Comparison of ENCODE assay signal across 1 cellular context in the genomic region with DNA sequence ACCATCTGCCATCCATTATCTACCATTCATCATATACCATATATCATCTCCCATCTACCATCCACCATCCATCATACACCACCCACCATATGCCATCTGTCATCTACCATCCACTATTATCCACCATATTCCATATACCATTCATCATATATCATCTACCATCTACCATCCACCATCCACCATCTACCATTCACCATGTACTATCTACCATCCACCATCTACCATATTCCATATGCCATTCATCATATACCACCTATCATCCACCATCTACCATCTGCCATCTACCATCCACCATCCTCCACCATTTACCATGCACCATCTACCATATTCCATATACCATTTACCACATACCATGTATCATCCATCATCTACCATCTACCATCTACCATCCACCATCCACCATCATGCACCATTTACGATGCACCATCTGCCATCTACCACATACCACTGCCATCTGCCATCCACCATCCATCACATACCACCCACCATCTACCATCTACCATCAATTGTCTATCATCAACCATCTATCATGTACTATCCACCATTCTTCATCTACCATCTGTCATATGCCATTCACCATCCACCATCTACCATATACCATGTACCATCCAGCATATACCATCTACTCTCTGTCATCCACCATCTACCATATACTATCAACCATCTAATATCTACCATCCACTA.
A peak's percentile ranks its signal among the peaks of the same experiment; 100 is the strongest.
TF ChIP-seq lines count a peak whose summit lies in the region.

No MANE protein-coding gene starts in this region.

TF ChIP-seq in HEK293, 187 proteins besides CTCF, POLR2A, EP300 and RAD21 (continued from another document):
- TF ChIP-seq, protein P1, sequence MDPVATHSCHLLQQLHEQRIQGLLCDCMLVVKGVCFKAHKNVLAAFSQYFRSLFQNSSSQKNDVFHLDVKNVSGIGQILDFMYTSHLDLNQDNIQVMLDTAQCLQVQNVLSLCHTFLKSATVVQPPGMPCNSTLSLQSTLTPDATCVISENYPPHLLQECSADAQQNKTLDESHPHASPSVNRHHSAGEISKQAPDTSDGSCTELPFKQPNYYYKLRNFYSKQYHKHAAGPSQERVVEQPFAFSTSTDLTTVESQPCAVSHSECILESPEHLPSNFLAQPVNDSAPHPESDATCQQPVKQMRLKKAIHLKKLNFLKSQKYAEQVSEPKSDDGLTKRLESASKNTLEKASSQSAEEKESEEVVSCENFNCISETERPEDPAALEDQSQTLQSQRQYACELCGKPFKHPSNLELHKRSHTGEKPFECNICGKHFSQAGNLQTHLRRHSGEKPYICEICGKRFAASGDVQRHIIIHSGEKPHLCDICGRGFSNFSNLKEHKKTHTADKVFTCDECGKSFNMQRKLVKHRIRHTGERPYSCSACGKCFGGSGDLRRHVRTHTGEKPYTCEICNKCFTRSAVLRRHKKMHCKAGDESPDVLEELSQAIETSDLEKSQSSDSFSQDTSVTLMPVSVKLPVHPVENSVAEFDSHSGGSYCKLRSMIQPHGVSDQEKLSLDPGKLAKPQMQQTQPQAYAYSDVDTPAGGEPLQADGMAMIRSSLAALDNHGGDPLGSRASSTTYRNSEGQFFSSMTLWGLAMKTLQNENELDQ (tag by site-specific recombination; IDR thresholded peaks at IDR 0.05; ENCODE audit: low read depth) = no peak
- no peak for TF ChIP-seq ZBTB10 (tag by site-specific recombination; IDR thresholded peaks at IDR 0.05)
- TF ChIP-seq, protein P2, sequence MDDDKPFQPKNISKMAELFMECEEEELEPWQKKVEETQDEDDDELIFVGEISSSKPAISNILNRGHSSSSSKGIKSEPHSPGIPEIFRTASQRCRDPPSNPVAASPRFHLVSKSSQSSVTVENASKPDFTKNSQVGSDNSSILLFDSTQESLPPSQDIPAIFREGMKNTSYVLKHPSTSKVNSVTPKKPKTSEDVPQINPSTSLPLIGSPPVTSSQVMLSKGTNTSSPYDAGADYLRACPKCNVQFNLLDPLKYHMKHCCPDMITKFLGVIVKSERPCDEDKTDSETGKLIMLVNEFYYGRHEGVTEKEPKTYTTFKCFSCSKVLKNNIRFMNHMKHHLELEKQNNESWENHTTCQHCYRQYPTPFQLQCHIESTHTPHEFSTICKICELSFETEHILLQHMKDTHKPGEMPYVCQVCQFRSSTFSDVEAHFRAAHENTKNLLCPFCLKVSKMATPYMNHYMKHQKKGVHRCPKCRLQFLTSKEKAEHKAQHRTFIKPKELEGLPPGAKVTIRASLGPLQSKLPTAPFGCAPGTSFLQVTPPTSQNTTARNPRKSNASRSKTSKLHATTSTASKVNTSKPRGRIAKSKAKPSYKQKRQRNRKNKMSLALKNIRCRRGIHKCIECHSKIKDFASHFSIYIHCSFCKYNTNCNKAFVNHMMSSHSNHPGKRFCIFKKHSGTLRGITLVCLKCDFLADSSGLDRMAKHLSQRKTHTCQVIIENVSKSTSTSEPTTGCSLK (tag by site-specific recombination; IDR thresholded peaks at IDR 0.05) = no peak; the same call in none of the 2 replicates
- peak; percentile 42 for TF ChIP-seq ZNF248 (tag by site-specific recombination; IDR thresholded peaks at IDR 0.05)
- TF ChIP-seq ZNF571 (tag by site-specific recombination; IDR thresholded peaks at IDR 0.05) = 0 out of 2 replicates have a peak, but pooled peaks have one; percentile 26
- no peak; the same call in none of the 2 replicates for TF ChIP-seq ZNF707 (tag by site-specific recombination; IDR thresholded peaks at IDR 0.05)
- peak; percentile 43; the same call in 1 of the 2 replicates for TF ChIP-seq ZFP69B (tag by site-specific recombination; IDR thresholded peaks at IDR 0.05)
- TF ChIP-seq PRDM1 (tag by site-specific recombination; IDR thresholded peaks at IDR 0.05) = no peak
- no peak for TF ChIP-seq ZNF112 (tag by site-specific recombination; IDR thresholded peaks at IDR 0.05)
- no peak for TF ChIP-seq IKZF3 (tag by site-specific recombination; IDR thresholded peaks at IDR 0.05)
- no peak for TF ChIP-seq MZF1 (tag by site-specific recombination; IDR thresholded peaks at IDR 0.05; ENCODE audit: borderline replicate concordance)
- no peak; the same call in 1 of the 2 replicates for TF ChIP-seq HIC1 (tag by site-specific recombination; IDR thresholded peaks at IDR 0.05)
- TF ChIP-seq, protein P3, sequence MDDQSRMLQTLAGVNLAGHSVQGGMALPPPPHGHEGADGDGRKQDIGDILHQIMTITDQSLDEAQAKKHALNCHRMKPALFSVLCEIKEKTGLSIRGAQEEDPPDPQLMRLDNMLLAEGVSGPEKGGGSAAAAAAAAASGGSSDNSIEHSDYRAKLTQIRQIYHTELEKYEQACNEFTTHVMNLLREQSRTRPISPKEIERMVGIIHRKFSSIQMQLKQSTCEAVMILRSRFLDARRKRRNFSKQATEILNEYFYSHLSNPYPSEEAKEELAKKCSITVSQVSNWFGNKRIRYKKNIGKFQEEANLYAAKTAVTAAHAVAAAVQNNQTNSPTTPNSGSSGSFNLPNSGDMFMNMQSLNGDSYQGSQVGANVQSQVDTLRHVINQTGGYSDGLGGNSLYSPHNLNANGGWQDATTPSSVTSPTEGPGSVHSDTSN (CRISPR knock-in tag; IDR thresholded peaks at IDR 0.05) = no peak
- TF ChIP-seq ZNF174 (tag by site-specific recombination; IDR thresholded peaks at IDR 0.05) = no peak
- TF ChIP-seq ZFP3 (tag by site-specific recombination; IDR thresholded peaks at IDR 0.05; ENCODE audit: low read depth) = no peak
- no peak; the same call in 1 of the 2 replicates for TF ChIP-seq ZNF211 (tag by site-specific recombination; IDR thresholded peaks at IDR 0.05; ENCODE audit: low read depth)
- no peak; the same call in 1 of the 2 replicates for TF ChIP-seq ZNF670 (tag by site-specific recombination; IDR thresholded peaks at IDR 0.05; ENCODE audit: low read depth)
- 0 out of 2 replicates have a peak, but pooled peaks have one; percentile 14 for TF ChIP-seq ZNF292 (tag by site-specific recombination; IDR thresholded peaks at IDR 0.05; ENCODE audit: borderline replicate concordance, low read depth)
- TF ChIP-seq GFI1B (tag by site-specific recombination; IDR thresholded peaks at IDR 0.05) = no peak
- TF ChIP-seq ZNF239 (tag by site-specific recombination; IDR thresholded peaks at IDR 0.05) = 0 out of 2 replicates have a peak, but pooled peaks have one; percentile 19
- no peak for TF ChIP-seq ZSCAN23 (tag by site-specific recombination; IDR thresholded peaks at IDR 0.05)
- TF ChIP-seq ZNF202 (tag by site-specific recombination; IDR thresholded peaks at IDR 0.05; ENCODE audit: borderline replicate concordance) = no peak
